Comparison of ENCODE assay signal across 13 cellular contexts in the genomic region with DNA sequence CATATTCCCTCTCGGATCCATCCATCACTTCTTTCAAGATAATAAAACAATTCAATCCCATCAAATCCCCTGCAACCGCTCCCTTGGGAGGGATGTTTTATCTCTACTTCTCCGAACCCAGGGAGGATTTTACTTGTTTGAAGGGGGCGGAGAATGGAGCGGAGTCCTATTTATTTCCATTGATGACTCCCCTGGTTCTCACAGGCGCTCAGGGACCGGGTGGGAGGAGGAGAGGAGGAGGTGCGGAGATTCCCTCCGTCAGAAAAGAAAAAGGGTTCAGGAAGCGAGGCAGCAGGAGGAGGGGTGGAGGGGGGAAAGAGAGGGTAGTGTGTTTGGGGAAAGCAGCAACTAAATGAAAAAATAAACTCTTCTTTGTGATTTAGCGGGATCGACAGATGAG. TPM values are rescaled to one million over a fixed set of nuclear protein-coding genes. Genes with fewer than 3 reads are reported as not detected.
DNase-seq lines count a peak whose midpoint lies in the region; ATAC-seq and TF ChIP-seq lines count a peak whose summit lies in the region.
"Had no signal": no experiment of that assay in that cellular context is flagged by ENCODE, and none has a peak within 500 bp of the region (broad histone marks: within the 10 kb centered on the region; RNA-seq: fewer than 3 reads in every experiment).

No MANE protein-coding gene starts in this region.

- 5 to 6% methylated on average over 8 to 11 of the region's 12 CpGs for WGBS in endodermal cell (ENCODE audit: insufficient coverage in 1 of 2, insufficient read length in 1 of 2), 2 experiments

- H3K36me3 ChIP-seq in CD4-positive, CD25-positive, alpha-beta regulatory T cell (ENCODE audit: control insufficient read depth, insufficient read depth, low read length): no peaks in the 10 kb centered on the region
- H3K36me3 ChIP-seq in HUES6 (ENCODE audit: control insufficient read depth, insufficient read depth, low read length) (no peaks in the 10 kb centered on the region), endodermal cell (ENCODE audit: control insufficient read depth, insufficient read depth, low read length) (no peaks in the 10 kb centered on the region)
- H3K36me3 ChIP-seq: spleen had no signal

- peaks cover 27% of the 10 kb centered on the region for H3K4me1 ChIP-seq in CD4-positive, CD25-positive, alpha-beta regulatory T cell (ENCODE audit: control insufficient read depth, insufficient read depth, low read length, poor library complexity, severe bottlenecking)
- H3K4me1 ChIP-seq in HUES6 (ENCODE audit: control insufficient read depth, insufficient read depth, low read length) (peaks cover 14% of the 10 kb centered on the region), endodermal cell (ENCODE audit: control insufficient read depth, insufficient read depth, low read length) (peaks cover 10% of the 10 kb centered on the region)

- TF ChIP-seq CTCF in endodermal cell (conservative IDR thresholded peaks at IDR 0.05) (no peak), nephron progenitor cell (IDR thresholded peaks at IDR 0.05) (no peak)

- H3K9ac ChIP-seq in HUES6 (ENCODE audit: low read length) (no peak overlapping the region), endodermal cell (ENCODE audit: extremely low read depth, low read length, poor library complexity, severe bottlenecking) (no peak overlapping the region)

- no peaks in the 10 kb centered on the region for H3K9me3 ChIP-seq in CD4-positive, CD25-positive, alpha-beta regulatory T cell (ENCODE audit: control insufficient read depth in 2 of 2, low read length in 2 of 2)
- H3K9me3 ChIP-seq in HUES6 (ENCODE audit: control insufficient read depth, insufficient read depth, low read depth, low read length) (no peaks in the 10 kb centered on the region), endodermal cell (ENCODE audit: control insufficient read depth, low read length) (no peaks in the 10 kb centered on the region)
- H3K9me3 ChIP-seq: spleen had no signal

- peaks cover 49% of the 10 kb centered on the region for H3K27me3 ChIP-seq in CD4-positive, CD25-positive, alpha-beta regulatory T cell (ENCODE audit: control insufficient read depth, insufficient read depth, low read length)
- H3K27me3 ChIP-seq in HUES6 (ENCODE audit: control insufficient read depth, insufficient read depth, low read length): peaks cover 64% of the 10 kb centered on the region
- peaks cover 43% of the 10 kb centered on the region for H3K27me3 ChIP-seq in endodermal cell (ENCODE audit: control insufficient read depth, insufficient read depth, low read length, poor library complexity, severe bottlenecking)

- no peak overlapping the region for H3K4me3 ChIP-seq in CD4-positive, CD25-positive, alpha-beta regulatory T cell (ENCODE audit: low read depth, low read length)
- H3K4me3 ChIP-seq in HUES6 (ENCODE audit: low read depth, low read length) (peak overlapping the region; percentile 76), endodermal cell (ENCODE audit: low read length) (peak overlapping the region; percentile 77)

- no peaks in the 10 kb centered on the region for H3K36me3 Mint-ChIP-seq in CD4-positive, CD25-positive, alpha-beta regulatory T cell
- no peaks in the 10 kb centered on the region for H3K36me3 Mint-ChIP-seq in endodermal cell (ENCODE audit: low read depth)
- H3K36me3 Mint-ChIP-seq in nephron progenitor cell (ENCODE audit: low read depth): no peaks in the 10 kb centered on the region

- peaks cover 77% of the 10 kb centered on the region for H3K27me3 Mint-ChIP-seq in CD4-positive, CD25-positive, alpha-beta regulatory T cell
- H3K27me3 Mint-ChIP-seq in endodermal cell (ENCODE audit: insufficient read depth) (peaks cover 55% of the 10 kb centered on the region), nephron progenitor cell (ENCODE audit: low read depth, poor library complexity) (peaks cover 16% of the 10 kb centered on the region)

- ATAC-seq in CD4-positive, CD25-positive, alpha-beta regulatory T cell (ENCODE audit: low read depth in 2 of 2): no peak
- ATAC-seq in HG02970 (IDR thresholded peaks at IDR 0.05; ENCODE audit: low FRiP score, unreplicated experiment): no peak

- H3K27ac ChIP-seq in CD4-positive, CD25-positive, alpha-beta regulatory T cell (ENCODE audit: insufficient read depth, low read length, poor library complexity, severe bottlenecking): no peak overlapping the region
- H3K27ac ChIP-seq in HUES6 (ENCODE audit: low read depth, low read length) (no peak overlapping the region), endodermal cell (ENCODE audit: low read depth, low read length) (no peak overlapping the region)
- H3K27ac ChIP-seq: spleen had no signal

- no peak overlapping the region for H3K27ac Mint-ChIP-seq in CD4-positive, CD25-positive, alpha-beta regulatory T cell
- H3K27ac Mint-ChIP-seq in endodermal cell (no peak overlapping the region), nephron progenitor cell (no peak overlapping the region)

- H3K4me3 Mint-ChIP-seq in CD4-positive, CD25-positive, alpha-beta regulatory T cell: peak overlapping the region; percentile 78 to 86 (median 82)
- H3K4me3 Mint-ChIP-seq in endodermal cell: peak overlapping the region; percentile 68
- H3K4me3 Mint-ChIP-seq in nephron progenitor cell: peak overlapping the region; percentile 89

- peaks cover 0 to 1% (median 0%) of the 10 kb centered on the region in 7 donors for H3K9me3 Mint-ChIP-seq in CD4-positive, CD25-positive, alpha-beta regulatory T cell
- H3K9me3 Mint-ChIP-seq in endodermal cell (no peaks in the 10 kb centered on the region), nephron progenitor cell (no peaks in the 10 kb centered on the region)

- DNase-seq in CD4-positive, CD25-positive, alpha-beta regulatory T cell: no peak
- DNase-seq in endodermal cell (peak; percentile 75), nephron progenitor cell (peak; percentile 43), AG08395 (ENCODE audit: low spot score) (no peak), germinal center (ENCODE audit: low spot score) (no peak), NCI-H1092 treated with DMSO at 0.1 percent for 48 hours (lab: John Stamatoyannopoulos, UW) (no peak)
- DNase-seq: amniotic stem cell, NCI-H2227 treated with DMSO at 0.1 percent for 48 hours, spleen had no signal

- peaks cover 0 to 29% (median 12%) of the 10 kb centered on the region in 4 donors for H3K4me1 Mint-ChIP-seq in CD4-positive, CD25-positive, alpha-beta regulatory T cell
- H3K4me1 Mint-ChIP-seq in endodermal cell: peaks cover 22% of the 10 kb centered on the region
- H3K4me1 Mint-ChIP-seq in nephron progenitor cell: peaks cover 43% of the 10 kb centered on the region

RNA-seq across cellular contexts. Expression of gene NDNF, which starts 2.1 kb away (rescaled TPM):
- total RNA-seq in CD4-positive, CD25-positive, alpha-beta regulatory T cell: not detected
- polyA plus RNA-seq in CD4-positive, CD25-positive, alpha-beta regulatory T cell: under 1 TPM in 1 of 4 donors, not detected in 3; 0.11 TPM
- 1 to 10 TPM; 2.4 to 3.6 TPM for total RNA-seq in endodermal cell
- 42.4 TPM for polyA plus RNA-seq in endodermal cell (2013, experiment 1 of 2)
- polyA plus RNA-seq in endodermal cell (2013, experiment 2 of 2): 31.8 TPM
- total RNA-seq: HepG2; T-helper 2 cell treated with Interferon-gamma antibody and Interleukin-4, amounts not matched to agents 100 ng/mL and 5 ng/mL, for 36 hours had no signal
- polyA plus RNA-seq: HepG2 had no signal

Comparison
In these comparisons a context has a peak if more than half of its experiments do, and no peak if none do; other contexts are left out.
1. DNase-seq: peak in endodermal cell (single experiment) and nephron progenitor cell (single experiment); none in CD4-positive, CD25-positive, alpha-beta regulatory T cell (0 of 3), AG08395 (single experiment), germinal center (single experiment) and NCI-H1092 treated with DMSO at 0.1 percent for 48 hours (single experiment).
2. Peak in every context shown above with its lines, with median percentiles within 50 percentile points of each other: H3K4me3 Mint-ChIP-seq.